Comparison of ENCODE assay signal across 26 cellular contexts in genomic region chr10:70678250-70678635, GRCh38. TPM values are rescaled to one million over a fixed set of nuclear protein-coding genes. Genes with fewer than 3 reads are reported as not detected.
DNase-seq lines count a peak whose midpoint lies in the region; ATAC-seq, FAIRE-seq and TF ChIP-seq lines count a peak whose summit lies in the region.
"Had no signal": no experiment of that assay in that cellular context is flagged by ENCODE, and none has a peak within 500 bp of the region (broad histone marks: within the 10 kb centered on the region; RNA-seq: fewer than 3 reads in every experiment).

No MANE protein-coding gene starts in this region.

- H3K36me3 ChIP-seq in K562 (ENCODE audit: control insufficient read depth, insufficient read depth, low read length): peaks cover 78% of the 10 kb centered on the region
- H3K36me3 ChIP-seq: BE2C; BLaER1 treated with 17β-estradiol and CSF1 and Interleukin-3, amounts not matched to agents 10 nM and 100 nM had no signal

- peaks cover 76 to 77% of the 10 kb centered on the region in 2 experiments for H3K4me1 ChIP-seq in K562 (replicated peaks in 1 of 2; ENCODE audit: control insufficient read depth in 2 of 2, insufficient read depth in 2 of 2, low read length in 2 of 2)
- H3K4me1 ChIP-seq: BE2C had no signal

- no peak for ATAC-seq in activated CD8-positive, alpha-beta T cell treated with anti-CD3 and anti-CD28 coated beads, Interleukin-2, amount 10 ng/mL, durations not matched to agents 7 days and 5 days
- ATAC-seq in activated CD8-positive, alpha-beta T cell treated with anti-CD3 and anti-CD28 coated beads for 36 hours: no peak
- ATAC-seq in K562: no peak
- ATAC-seq in omental fat pad (ENCODE audit: low FRiP score): no peak
- ATAC-seq: A549, GM23338, HCT116 had no signal

- no peaks in the 10 kb centered on the region for H3K27me3 ChIP-seq in K562 (ENCODE audit: control insufficient read depth in 2 of 2, insufficient read depth in 2 of 2, low read length in 2 of 2)

- H3K27me3 Mint-ChIP-seq in activated CD8-positive, alpha-beta T cell treated with anti-CD3 and anti-CD28 coated beads, Interleukin-2, amount 10 ng/mL, durations not matched to agents 7 days and 5 days (ENCODE audit: low read depth): peaks cover 18% of the 10 kb centered on the region
- H3K27me3 Mint-ChIP-seq in activated CD8-positive, alpha-beta T cell treated with anti-CD3 and anti-CD28 coated beads for 36 hours: peaks cover 18% of the 10 kb centered on the region
- H3K27me3 Mint-ChIP-seq in glutamatergic neuron (ENCODE audit: unreplicated experiment): peaks cover 18% of the 10 kb centered on the region

- H3K36me3 Mint-ChIP-seq in activated CD8-positive, alpha-beta T cell treated with anti-CD3 and anti-CD28 coated beads, Interleukin-2, amount 10 ng/mL, durations not matched to agents 7 days and 5 days (ENCODE audit: low read depth): no peaks in the 10 kb centered on the region
- H3K36me3 Mint-ChIP-seq in activated CD8-positive, alpha-beta T cell treated with anti-CD3 and anti-CD28 coated beads for 36 hours (ENCODE audit: low read depth): no peaks in the 10 kb centered on the region
- no peaks in the 10 kb centered on the region for H3K36me3 Mint-ChIP-seq in glutamatergic neuron (ENCODE audit: unreplicated experiment)
- H3K36me3 Mint-ChIP-seq: CD14-positive monocyte; CD8-positive, alpha-beta memory T cell had no signal

- H3K4me1 Mint-ChIP-seq in activated CD8-positive, alpha-beta T cell treated with anti-CD3 and anti-CD28 coated beads, Interleukin-2, amount 10 ng/mL, durations not matched to agents 7 days and 5 days (ENCODE audit: low read depth): peaks cover 11% of the 10 kb centered on the region
- H3K4me1 Mint-ChIP-seq in activated CD8-positive, alpha-beta T cell treated with anti-CD3 and anti-CD28 coated beads for 36 hours (ENCODE audit: low read depth): peaks cover 25% of the 10 kb centered on the region
- peaks cover 48% of the 10 kb centered on the region for H3K4me1 Mint-ChIP-seq in glutamatergic neuron (ENCODE audit: low read depth, unreplicated experiment)

- H4K20me1 ChIP-seq in K562 (replicated peaks; ENCODE audit: control insufficient read depth, insufficient read depth, low read length): no peaks in the 10 kb centered on the region

- TF ChIP-seq RAD21 in K562 (CRISPR knock-in tag; conservative IDR thresholded peaks at IDR 0.05 in 1 of 2, IDR thresholded peaks at IDR 0.05 in 1 of 2): no peak

- TF ChIP-seq POLR2A in GM12892 (IDR thresholded peaks at IDR 0.05; ENCODE audit: low read depth, low read length): no peak
- TF ChIP-seq POLR2A in K562 (conservative IDR thresholded peaks at IDR 0.05): no peak

- peak overlapping the region; percentile 18 for H3K27ac Mint-ChIP-seq in activated CD8-positive, alpha-beta T cell treated with anti-CD3 and anti-CD28 coated beads, Interleukin-2, amount 10 ng/mL, durations not matched to agents 7 days and 5 days
- no peak overlapping the region for H3K27ac Mint-ChIP-seq in activated CD8-positive, alpha-beta T cell treated with anti-CD3 and anti-CD28 coated beads for 36 hours
- H3K27ac Mint-ChIP-seq in glutamatergic neuron (ENCODE audit: unreplicated experiment): peak overlapping the region; percentile 95
- H3K27ac Mint-ChIP-seq: CD4-positive, alpha-beta T cell; GM23338; HFFc6 had no signal

- in situ Hi-C loops in K562 (cut with MboI): no loop called here

- POLR2A ChIA-PET in activated CD8-positive, alpha-beta T cell treated with anti-CD3 and anti-CD28 coated beads, Interleukin-2, amount 10 ng/mL, durations not matched to agents 7 days and 5 days (lab: Charles Lee): no interaction called here
- POLR2A ChIA-PET in activated CD8-positive, alpha-beta T cell treated with anti-CD3 and anti-CD28 coated beads for 36 hours (lab: Charles Lee): no interaction called here
- POLR2A ChIA-PET in K562 (lab: Yijun Ruan, JAX): interaction anchor here (1.0 to 1.8 kb wide), 4 partner anchors 10 to 217 kb away, joined by 3 to 7 read pairs (median 5); no protein-coding TSS in a partner anchor

- no peak for DNase-seq in activated CD8-positive, alpha-beta T cell treated with anti-CD3 and anti-CD28 coated beads, Interleukin-2, amount 10 ng/mL, durations not matched to agents 7 days and 5 days
- DNase-seq in activated CD8-positive, alpha-beta T cell treated with anti-CD3 and anti-CD28 coated beads for 36 hours: no peak
- DNase-seq in GM12892 (ENCODE audit: insufficient read length): no peak
- DNase-seq in K562 (ENCODE audit: extremely low read depth in 1 of 4, low spot score in 3 of 4): no peak
- DNase-seq in glutamatergic neuron: no peak
- DNase-seq in EL: no peak
- no peak for DNase-seq in T-helper 1 cell
- no peak for DNase-seq in omental fat pad (ENCODE audit: low spot score)
- DNase-seq: 8988T; ACHN; AML-193; BE2C; Calu3; CD4-positive, alpha-beta T cell; CD8-positive, alpha-beta memory T cell; DMS53; DMS79 treated with DMSO at 0.1 percent for 48 hours; H9; HFFc6 had no signal

- no peak overlapping the region for H3K4me3 Mint-ChIP-seq in activated CD8-positive, alpha-beta T cell treated with anti-CD3 and anti-CD28 coated beads, Interleukin-2, amount 10 ng/mL, durations not matched to agents 7 days and 5 days
- no peak overlapping the region for H3K4me3 Mint-ChIP-seq in activated CD8-positive, alpha-beta T cell treated with anti-CD3 and anti-CD28 coated beads for 36 hours
- no peak overlapping the region for H3K4me3 Mint-ChIP-seq in glutamatergic neuron (ENCODE audit: unreplicated experiment)
- H3K4me3 Mint-ChIP-seq: CD14-positive monocyte; CD4-positive, alpha-beta T cell; CD8-positive, alpha-beta memory T cell; GM23338; H9; HFFc6 had no signal

- H3K4me3 ChIP-seq in K562: no peak overlapping the region
- H3K4me3 ChIP-seq: A549; BLaER1 treated with 17β-estradiol and CSF1 and Interleukin-3, amounts not matched to agents 10 nM and 100 nM; GM23338 had no signal

- H3K9me3 Mint-ChIP-seq in activated CD8-positive, alpha-beta T cell treated with anti-CD3 and anti-CD28 coated beads, Interleukin-2, amount 10 ng/mL, durations not matched to agents 7 days and 5 days (ENCODE audit: insufficient read depth): no peaks in the 10 kb centered on the region
- H3K9me3 Mint-ChIP-seq in activated CD8-positive, alpha-beta T cell treated with anti-CD3 and anti-CD28 coated beads for 36 hours: no peaks in the 10 kb centered on the region
- peaks cover 6% of the 10 kb centered on the region for H3K9me3 Mint-ChIP-seq in glutamatergic neuron (ENCODE audit: unreplicated experiment)
- H3K9me3 Mint-ChIP-seq: CD14-positive monocyte; CD4-positive, alpha-beta T cell; CD8-positive, alpha-beta memory T cell; GM23338; H9; HFFc6 had no signal

- intact Hi-C loops in activated CD8-positive, alpha-beta T cell treated with anti-CD3 and anti-CD28 coated beads for 36 hours (cut with micrococcal nuclease): no loop called here
- intact Hi-C loops in K562 (cut with micrococcal nuclease): no loop called here

- CTCF ChIA-PET in activated CD8-positive, alpha-beta T cell treated with anti-CD3 and anti-CD28 coated beads, Interleukin-2, amount 10 ng/mL, durations not matched to agents 7 days and 5 days (lab: Charles Lee): no interaction called here
- CTCF ChIA-PET in activated CD8-positive, alpha-beta T cell treated with anti-CD3 and anti-CD28 coated beads for 36 hours (lab: Charles Lee): no interaction called here
- CTCF ChIA-PET in K562 (lab: Yijun Ruan, JAX; ENCODE audit: low intra/inter-chr PET ratio): no interaction called here

- no peak for TF ChIP-seq CTCF in activated CD8-positive, alpha-beta T cell treated with anti-CD3 and anti-CD28 coated beads for 36 hours (IDR thresholded peaks at IDR 0.05)
- TF ChIP-seq CTCF in K562 (IDR thresholded peaks at IDR 0.05 in 2 of 3, conservative IDR thresholded peaks at IDR 0.05 in 1 of 3; ENCODE audit: insufficient read depth in 2 of 3, low read depth in 1 of 3, low read length in 3 of 3): no peak
- no peak for TF ChIP-seq CTCF in glutamatergic neuron (IDR thresholded peaks at IDR 0.05; ENCODE audit: partially characterized antibody, unreplicated experiment)
- TF ChIP-seq CTCF in omental fat pad (IDR thresholded peaks at IDR 0.05): no peak

- TF ChIP-seq EP300 in K562 (IDR thresholded peaks at IDR 0.05; ENCODE audit: low read length): no peak

- no peaks in the 10 kb centered on the region for H3K9me3 ChIP-seq in K562 (replicated peaks; ENCODE audit: control insufficient read depth, insufficient read depth, low read depth, low read length)
- H3K9me3 ChIP-seq: A549; BE2C; BLaER1 treated with 17β-estradiol and CSF1 and Interleukin-3, amounts not matched to agents 10 nM and 100 nM had no signal

- H3K9me1 ChIP-seq in K562 (ENCODE audit: control insufficient read depth, insufficient read depth, low read length): peaks cover 4% of the 10 kb centered on the region

- peak overlapping the region in 1 of 2 experiments; percentile 69; a peak in 2 of 4 replicates for H3K9ac ChIP-seq in K562 (ENCODE audit: insufficient read depth in 1 of 2, low read depth in 2 of 2, low read length in 2 of 2)
- H3K9ac ChIP-seq: BLaER1 treated with 17β-estradiol and CSF1 and Interleukin-3, amounts not matched to agents 10 nM and 100 nM had no signal

- H2AFZ ChIP-seq in K562 (ENCODE audit: low read depth, low read length): no peak overlapping the region
- H2AFZ ChIP-seq: GM23338 had no signal

- FAIRE-seq in GM12892 (lab: Jason Lieb, UNC) (peak; percentile 44), K562 (lab: Jason Lieb, UNC) (no peak)
- FAIRE-seq: A549, G401.6, GM19239 had no signal

- H3K27ac ChIP-seq in K562 (ENCODE audit: extremely low read depth, low read depth, low read length): no peak overlapping the region
- H3K27ac ChIP-seq: A549; BLaER1 treated with 17β-estradiol and CSF1 and Interleukin-3, amounts not matched to agents 10 nM and 100 nM had no signal

- H3K4me2 ChIP-seq in K562 (ENCODE audit: insufficient read depth, low read length): peak overlapping the region; percentile 49; the same call in 1 of the 2 replicates
- H3K4me2 ChIP-seq: A549, GM23338 had no signal

- 77% methylated on average over 1 of the region's 3 CpGs for WGBS in K562 (ENCODE audit: insufficient coverage, low coverage, missing lambda C conversion rate)

- H3K79me2 ChIP-seq in K562 (ENCODE audit: control insufficient read depth, insufficient read depth, low read length): peaks cover 92% of the 10 kb centered on the region

- no TSS peak for BruUV-seq in K562 (replicated peaks; lab: Mats Ljungman, UMichigan)

RNA-seq across cellular contexts. Expression of gene ADAMTS14, which starts 5.9 kb away (rescaled TPM):
- under 1 TPM in 1 of 2 experiments, not detected in 1; 0.05 TPM for total RNA-seq in activated CD8-positive, alpha-beta T cell treated with anti-CD3 and anti-CD28 coated beads, Interleukin-2, amount 10 ng/mL, durations not matched to agents 7 days and 5 days
- total RNA-seq in activated CD8-positive, alpha-beta T cell treated with anti-CD3 and anti-CD28 coated beads for 36 hours: under 1 TPM; 0.16 to 0.25 TPM
- 0.28 TPM for polyA plus RNA-seq in GM12892 (2012; ENCODE audit: missing spikeins)
- 66.8 and 209 TPM in 2 replicates for total RNA-seq in K562 (2011; cell fraction: chromatin; rRNA removed; ENCODE audit: low replicate concordance)
- 115 and 150 TPM in 2 replicates for total RNA-seq in K562 (2011; cell fraction: nucleolus; rRNA removed)
- 67.9 and 80.6 TPM in 2 replicates for total RNA-seq in K562 (2011; cell fraction: nucleoplasm; rRNA removed)
- total RNA-seq in K562 (2014; rRNA removed): 15.9 and 23.8 TPM in 2 replicates
- total RNA-seq in K562 (2014; rRNA removed; fragmentation: Illumina TruSeq; extraction: Trizol): 4.3 and 6.3 TPM in 2 replicates
- 15.3 and 15.4 TPM in 2 replicates for total RNA-seq in K562 (2015; rRNA removed; fragmentation: Illumina TruSeq; extraction: Trizol)
- 30.4 and 31.7 TPM in 2 replicates for total RNA-seq in K562 (2021)
- polyA plus RNA-seq in K562 (2011; rRNA removed): 37.4 and 45.4 TPM in 2 replicates
- 27.2 and 39.3 TPM in 2 replicates for polyA plus RNA-seq in K562 (2011; cell fraction: cytosol; rRNA removed)
- 187 and 443 TPM in 2 replicates for polyA plus RNA-seq in K562 (2011; cell fraction: nucleus; rRNA removed)
- polyA plus RNA-seq in K562 (2012): 30.9 and 86.2 TPM in 2 replicates
- 20.3 and 24.1 TPM in 2 replicates for polyA plus RNA-seq in K562 (2014; fragmentation: Illumina TruSeq; extraction: Trizol)
- under 1 TPM; 0.04 to 0.27 TPM for polyA plus RNA-seq in K562 (2014; fragmentation: Nextera tagmentation; extraction: Ambion mirVana)
- polyA plus RNA-seq in K562 (2014; rRNA removed): 32.7 and 35.9 TPM in 2 replicates
- 8.4 and 15.8 TPM in 2 replicates for polyA minus RNA-seq in K562 (2011; rRNA and poly(A)+ RNA removed)
- polyA minus RNA-seq in K562 (2011; cell fraction: cytosol; rRNA and poly(A)+ RNA removed): 15.8 and 16.4 TPM in 2 replicates
- polyA minus RNA-seq in K562 (2011; cell fraction: nucleus; rRNA and poly(A)+ RNA removed): 55.8 and 81.5 TPM in 2 replicates
- 29.8 TPM for total RNA-seq in glutamatergic neuron (ENCODE audit: unreplicated experiment)
- total RNA-seq in omental fat pad: under 1 TPM in 3 of 4 donors, not detected in 1; 0.19 to 0.60 (median 0.47) TPM
- total RNA-seq: CD4-positive, alpha-beta T cell; CD8-positive, alpha-beta memory T cell had no signal
- polyA plus RNA-seq: CD14-positive monocyte had no signal
